Comparison of ENCODE assay signal across 8 cellular contexts in the genomic region with DNA sequence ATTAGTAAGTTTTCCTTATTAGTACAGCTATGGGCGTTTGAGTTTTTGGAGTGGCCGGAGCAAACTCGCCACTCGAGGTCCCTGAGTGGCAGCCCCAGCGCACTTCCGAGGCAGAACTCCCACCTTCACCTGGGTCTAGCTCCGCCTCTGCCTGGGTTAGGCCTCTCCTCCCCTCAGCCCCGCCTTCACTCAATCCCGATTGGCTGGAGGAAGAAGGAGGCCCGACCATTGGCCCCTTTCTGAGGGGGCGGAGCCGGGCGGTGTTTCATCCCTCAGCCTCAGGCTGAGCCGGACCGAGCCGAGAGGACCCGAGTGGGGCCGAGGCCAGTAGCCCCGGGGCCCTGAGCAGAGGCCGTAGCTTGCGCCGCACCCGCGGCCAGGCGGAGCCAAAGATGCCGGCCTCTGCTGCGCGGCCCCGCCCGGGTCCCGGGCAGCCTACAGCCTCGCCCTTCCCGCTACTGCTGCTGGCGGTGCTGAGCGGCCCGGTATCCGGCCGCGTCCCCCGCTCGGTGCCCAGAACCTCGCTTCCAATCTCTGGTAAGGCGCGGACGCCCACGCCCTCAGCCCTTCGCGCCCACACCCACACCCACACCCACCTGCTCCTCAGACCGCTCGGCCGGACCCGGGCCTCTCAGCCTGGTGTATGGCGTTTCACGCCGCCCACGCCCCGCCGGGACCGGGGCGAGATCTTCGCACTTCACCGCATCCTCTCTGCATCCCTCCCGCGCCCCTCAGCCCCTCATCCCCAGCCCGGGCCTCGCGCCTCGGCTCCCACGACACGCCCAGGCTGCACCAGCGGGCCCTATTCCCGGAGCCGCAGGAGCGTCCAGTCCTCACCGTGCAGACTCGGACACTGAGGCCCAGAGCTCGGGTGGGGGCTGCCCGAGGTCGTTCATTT. TPM values are rescaled to one million over a fixed set of nuclear protein-coding genes. Genes with fewer than 3 reads are reported as not detected.
DNase-seq lines count a peak whose midpoint lies in the region; ATAC-seq, FAIRE-seq and TF ChIP-seq lines count a peak whose summit lies in the region.

A gene with protein sequence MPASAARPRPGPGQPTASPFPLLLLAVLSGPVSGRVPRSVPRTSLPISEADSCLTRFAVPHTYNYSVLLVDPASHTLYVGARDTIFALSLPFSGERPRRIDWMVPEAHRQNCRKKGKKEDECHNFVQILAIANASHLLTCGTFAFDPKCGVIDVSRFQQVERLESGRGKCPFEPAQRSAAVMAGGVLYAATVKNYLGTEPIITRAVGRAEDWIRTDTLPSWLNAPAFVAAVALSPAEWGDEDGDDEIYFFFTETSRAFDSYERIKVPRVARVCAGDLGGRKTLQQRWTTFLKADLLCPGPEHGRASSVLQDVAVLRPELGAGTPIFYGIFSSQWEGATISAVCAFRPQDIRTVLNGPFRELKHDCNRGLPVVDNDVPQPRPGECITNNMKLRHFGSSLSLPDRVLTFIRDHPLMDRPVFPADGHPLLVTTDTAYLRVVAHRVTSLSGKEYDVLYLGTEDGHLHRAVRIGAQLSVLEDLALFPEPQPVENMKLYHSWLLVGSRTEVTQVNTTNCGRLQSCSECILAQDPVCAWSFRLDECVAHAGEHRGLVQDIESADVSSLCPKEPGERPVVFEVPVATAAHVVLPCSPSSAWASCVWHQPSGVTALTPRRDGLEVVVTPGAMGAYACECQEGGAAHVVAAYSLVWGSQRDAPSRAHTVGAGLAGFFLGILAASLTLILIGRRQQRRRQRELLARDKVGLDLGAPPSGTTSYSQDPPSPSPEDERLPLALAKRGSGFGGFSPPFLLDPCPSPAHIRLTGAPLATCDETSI (plus strand): TSS at position 263 of the 898 bp plus-strand sequence. CDS start 130 bp downstream, at position 393.

- dilution Hi-C loops in keratinocyte (cut with MboI; ENCODE audit: extremely low pct_ligation_motif_present, low sequenced_read_pairs), result no loop called here

- peak within 1 kb of the TSS; percentile 87 for H2AFZ ChIP-seq in keratinocyte (ENCODE audit: control insufficient read depth, low read length)

- H3K4me1 ChIP-seq in keratinocyte (ENCODE audit: control insufficient read depth, extremely low read depth, insufficient read depth, low read length), result peaks cover 6% of the 10 kb centered on the region

- H3K4me2 ChIP-seq in keratinocyte (ENCODE audit: control insufficient read depth, extremely low read depth, insufficient read depth, low read depth, low read length), result peak within 1 kb of the TSS; percentile 84

- no peaks in the 10 kb centered on the region for H3K79me2 ChIP-seq in keratinocyte (ENCODE audit: control insufficient read depth, insufficient read depth, low read length)

- H3K9me3 ChIP-seq in keratinocyte (ENCODE audit: control insufficient read depth, low read depth, low read length), result no peaks in the 10 kb centered on the region

- ATAC-seq in GM19035 (IDR thresholded peaks at IDR 0.05; ENCODE audit: unreplicated experiment) (peak; percentile 99), HG03342 (IDR thresholded peaks at IDR 0.05; ENCODE audit: unreplicated experiment) (peak; percentile 100)
- peak; percentile 99 for ATAC-seq in activated CD4-positive, CD25-positive, alpha-beta regulatory T cell treated with anti-CD3 and anti-CD28 coated beads, Interleukin-2, amount 50 U/mL, for 24 hours

- peak within 1 kb of the TSS; percentile 66 for H3K9ac ChIP-seq in keratinocyte (ENCODE audit: control insufficient read depth, extremely low read depth, insufficient read depth, low read length)

- TF ChIP-seq CTCF in AG09319 (IDR thresholded peaks at IDR 0.05; ENCODE audit: low read depth, low read length) (no peak), keratinocyte (optimal IDR thresholded peaks at IDR 0.05 in 1 of 3, IDR thresholded peaks at IDR 0.05 in 1 of 3, conservative IDR thresholded peaks at IDR 0.05 in 1 of 3; ENCODE audit: extremely low read depth in 1 of 3, insufficient read depth in 2 of 3, low read length in 3 of 3) (no peak)

- peak; percentile 78 for DNase-seq in AG09319 (ENCODE audit: extremely low read depth, low read depth)
- DNase-seq in NCI-H345 treated with DMSO at 0.1 percent for 48 hours (lab: John Stamatoyannopoulos, UW; ENCODE audit: unreplicated experiment), result peak; percentile 96
- DNase-seq in cerebellar nuclear complex (lab: John Stamatoyannopoulos, UW), result peak; percentile 96 to 98
- peak; percentile 75 for DNase-seq in keratinocyte (ENCODE audit: low read depth, low spot score)
- peak; percentile 85 to 90 for DNase-seq in stimulated activated CD4-positive, alpha-beta T cell treated with anti-CD3 and anti-CD28 coated beads, Interleukin-15, amount 100 ng/mL, for 1 hour (ENCODE audit: low read depth in 1 of 2, low spot score in 1 of 2)

- no peaks in the 10 kb centered on the region for H3K9me1 ChIP-seq in keratinocyte (ENCODE audit: control insufficient read depth, extremely low read depth, insufficient read depth, low read length)

- H3K4me3 ChIP-seq in keratinocyte (ENCODE audit: control insufficient read depth in 2 of 3, extremely low read depth in 1 of 3, insufficient read depth in 2 of 3, low read depth in 1 of 3, low read length in 3 of 3), result peak within 1 kb of the TSS; percentile 73 to 78 (median 74)

- H3K36me3 ChIP-seq in keratinocyte (ENCODE audit: control insufficient read depth in 2 of 2, extremely low read depth in 1 of 2, insufficient read depth in 2 of 2, low read length in 2 of 2), result peaks cover 0 to 6% of the 10 kb centered on the region in 2 experiments

- no peak within 1 kb of the TSS for H3K27ac ChIP-seq in keratinocyte (ENCODE audit: control insufficient read depth, insufficient read depth, low read length)

- no peak for FAIRE-seq in keratinocyte (lab: Jason Lieb, UNC)

- no peaks in the 10 kb centered on the region for H4K20me1 ChIP-seq in keratinocyte (ENCODE audit: control insufficient read depth, extremely low read depth, insufficient read depth, low read length)

- no peaks in the 10 kb centered on the region for H3K27me3 ChIP-seq in keratinocyte (ENCODE audit: control insufficient read depth, extremely low read depth, insufficient read depth, low read length)

RNA-seq across cellular contexts. Expression of the gene that starts here (rescaled TPM):
- 8.0 to 10.7 TPM (median 8.6 TPM) in 3 replicates for polyA plus RNA-seq in keratinocyte
- 1.3 TPM for polyA plus RNA-seq in keratinocyte (2011; ENCODE audit: low read depth)
- 5.1 and 5.2 TPM in 2 replicates for polyA plus RNA-seq in keratinocyte (2011; cell fraction: cytosol; rRNA removed)
- 14.8 and 15.5 TPM in 2 replicates for polyA plus RNA-seq in keratinocyte (2011; cell fraction: nucleus; rRNA removed)
- 2.3 and 10.1 TPM in 2 replicates for polyA plus RNA-seq in keratinocyte (2012; ENCODE audit: low replicate concordance)
- 10.8 to 26.2 TPM (median 12.2 TPM) in 3 replicates for polyA minus RNA-seq in keratinocyte
- polyA minus RNA-seq in keratinocyte (2011; cell fraction: cytosol; rRNA and poly(A)+ RNA removed), result 5.8 TPM
- polyA minus RNA-seq in keratinocyte (2011; cell fraction: nucleus; rRNA and poly(A)+ RNA removed), result 11.9 and 15.6 TPM in 2 replicates
